8 cellular contexts compared by ENCODE assay signal in the genomic region with DNA sequence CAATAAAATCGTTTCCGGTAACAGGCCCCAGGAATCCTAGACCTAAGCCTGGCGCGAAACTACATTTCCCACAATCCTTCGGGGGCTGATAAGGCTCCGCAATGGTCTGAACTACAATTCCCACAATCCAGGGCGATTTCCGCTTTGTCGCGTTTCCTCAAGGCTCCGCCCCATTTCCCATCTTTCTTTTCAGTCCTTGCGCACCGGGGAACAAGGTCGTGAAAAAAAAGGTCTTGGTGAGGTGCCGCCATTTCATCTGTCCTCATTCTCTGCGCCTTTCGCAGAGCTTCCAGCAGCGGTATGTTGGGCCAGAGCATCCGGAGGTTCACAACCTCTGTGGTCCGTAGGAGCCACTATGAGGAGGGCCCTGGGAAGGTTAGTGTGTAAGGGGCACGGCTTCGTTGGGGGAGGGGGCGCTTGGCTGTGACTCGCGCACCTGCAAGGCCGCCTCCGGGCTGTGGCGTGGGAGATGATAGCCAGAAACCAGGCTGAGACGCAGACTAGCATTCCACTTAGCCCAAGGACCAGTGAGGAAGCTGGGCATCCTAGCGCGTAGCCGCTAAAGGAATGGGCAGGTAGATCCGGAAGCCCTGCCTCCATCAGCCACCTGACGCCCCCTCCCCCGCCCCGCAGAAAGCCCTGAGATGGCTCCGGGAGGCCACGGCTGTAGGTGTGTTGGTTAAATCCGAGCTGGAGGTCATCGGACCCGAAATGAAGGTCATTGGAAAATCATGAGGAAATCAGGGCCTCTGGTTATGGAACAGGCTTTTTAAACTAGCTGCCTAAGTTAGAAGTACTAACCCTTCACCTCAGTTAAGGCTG. TPM values are rescaled to one million over a fixed set of nuclear protein-coding genes. Genes with fewer than 3 reads are reported as not detected.
A peak's percentile ranks its signal among the peaks of the same experiment; 100 is the strongest.
DNase-seq lines count a peak whose midpoint lies in the region; ATAC-seq, FAIRE-seq and TF ChIP-seq lines count a peak whose summit lies in the region.

A gene with protein sequence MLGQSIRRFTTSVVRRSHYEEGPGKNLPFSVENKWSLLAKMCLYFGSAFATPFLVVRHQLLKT (plus strand): TSS at position 186 of the 822 bp plus-strand sequence. CDS start 115 bp downstream, at position 301.

- 0 out of 2 replicates have a peak, but pooled peaks cover 4% of the 10 kb centered on the region for H4K20me1 ChIP-seq in OCI-LY3 (ENCODE audit: insufficient read depth, low read length)

- H3K4me3 ChIP-seq in OCI-LY3 (ENCODE audit: low read length) (peak within 1 kb of the TSS; percentile 100), mesodermal cell (ENCODE audit: extremely low read depth, insufficient read depth, low read length, poor library complexity, severe bottlenecking) (peak within 1 kb of the TSS; percentile 100)

- peak within 1 kb of the TSS; percentile 93 for H3K9ac ChIP-seq in OCI-LY3 (ENCODE audit: low read length)

- H3K27ac ChIP-seq in OCI-LY3 (ENCODE audit: low read length), result peak within 1 kb of the TSS; percentile 71
- H3K27ac ChIP-seq in mesodermal cell (ENCODE audit: low read depth, low read length, severe bottlenecking), result peak within 1 kb of the TSS; percentile 32

- DNase-seq in D341Med (ENCODE audit: low spot score), result peak; percentile 88
- peak; percentile 54 for DNase-seq in HuH-7 (ENCODE audit: low spot score)
- DNase-seq in activated CD8-positive, alpha-beta memory T cell treated with anti-CD3 and anti-CD28 coated beads, Interleukin-2, amount 50 U/mL, for 48 hours, result peak; percentile 86
- DNase-seq in stimulated activated CD8-positive, alpha-beta memory T cell treated with anti-CD3 and anti-CD28 coated beads, Interleukin-15, amount 100 ng/mL, for 4 hours (ENCODE audit: low read depth in 2 of 2), result peak; percentile 72 to 89

- H3K9me3 ChIP-seq in OCI-LY3 (ENCODE audit: insufficient read depth, low read length) (no peaks in the 10 kb centered on the region), mesodermal cell (ENCODE audit: control insufficient read depth, low read length) (no peaks in the 10 kb centered on the region)

- WGBS in mesodermal cell (ENCODE audit: insufficient coverage in 2 of 2), 2 experiments, result 0% methylated on average over 27 to 34 of the region's 41 CpGs

- H3K79me2 ChIP-seq in OCI-LY3 (ENCODE audit: low read length), result peaks cover 26% of the 10 kb centered on the region

- TF ChIP-seq CTCF in OCI-LY3 (IDR thresholded peaks at IDR 0.05; ENCODE audit: low read depth, low read length), result no peak

- H2AFZ ChIP-seq in OCI-LY3 (ENCODE audit: low read depth, low read length), result peak within 1 kb of the TSS; percentile 100

- H3K27me3 ChIP-seq in OCI-LY3 (ENCODE audit: low read depth, low read length), result no peaks in the 10 kb centered on the region

- H3K4me1 ChIP-seq in OCI-LY3 (ENCODE audit: low read length), result peaks cover 11% of the 10 kb centered on the region
- no peaks in the 10 kb centered on the region for H3K4me1 ChIP-seq in mesodermal cell (ENCODE audit: control insufficient read depth, insufficient read depth, low read length, poor library complexity, severe bottlenecking)

- peaks cover 27% of the 10 kb centered on the region for H3K36me3 ChIP-seq in OCI-LY3 (replicated peaks; ENCODE audit: low read depth, low read length)
- H3K36me3 ChIP-seq in mesodermal cell (ENCODE audit: control insufficient read depth, insufficient read depth, low read length), result peaks cover 34% of the 10 kb centered on the region

- FAIRE-seq in endometrium (lab: Jason Lieb, UNC), result peak; percentile 96

- ATAC-seq in GM21515 (IDR thresholded peaks at IDR 0.05; ENCODE audit: unreplicated experiment), result peak; percentile 99

- peak within 1 kb of the TSS; percentile 85 for H3K4me2 ChIP-seq in OCI-LY3 (ENCODE audit: low read length)

RNA-seq across cellular contexts. Expression of the gene that starts here (rescaled TPM):
- polyA plus RNA-seq in mesodermal cell (2013, experiment 1 of 2), result 505 TPM
- polyA plus RNA-seq in mesodermal cell (2013, experiment 2 of 2), result 533 TPM

Comparison
In these comparisons a context has a peak if more than half of its experiments do, and no peak if none do; other contexts are left out.
1. Peak in every context shown above with its lines: DNase-seq, ATAC-seq, H3K4me3 ChIP-seq and H3K27ac ChIP-seq.